Comparison of ENCODE assay signal across 21 cellular contexts in genomic region chr12:76908303-76909017, GRCh38. TPM values are rescaled to one million over a fixed set of nuclear protein-coding genes. Genes with fewer than 3 reads are reported as not detected.
"Had no signal": no experiment of that assay in that cellular context is flagged by ENCODE, and none has a peak within 500 bp of the region (broad histone marks: within the 10 kb centered on the region; RNA-seq: fewer than 3 reads in every experiment).

No MANE protein-coding gene starts in this region.

- DNase-seq: cortex of kidney; effector memory CD8-positive, alpha-beta T cell; foreskin fibroblast; gastrocnemius medialis; head of caudate nucleus; left lung; mesenchymal stem cell; midbrain; naive thymus-derived CD8-positive, alpha-beta T cell; right lobe of liver; small intestine; stimulated activated CD4-positive, alpha-beta T cell treated with anti-CD3 and anti-CD28 coated beads, Interleukin-15, amount 100 ng/mL, for 24 hours; stimulated activated CD4-positive, alpha-beta T cell treated with anti-CD3 and anti-CD28 coated beads, Interleukin-2, amount 100 ng/mL, for 48 hours; stimulated activated naive B cell treated with anti-CD40 and anti-IgM and Interleukin-4, amounts not matched to agents 10 μg/mL and 1 μg/mL and 100 μg/mL, for 72 hours; trophoblast cell had no signal

- H3K4me1 Mint-ChIP-seq: stimulated activated naive B cell treated with anti-CD40 and anti-IgM and Interleukin-4, amounts not matched to agents 10 μg/mL and 1 μg/mL and 100 μg/mL, for 72 hours had no signal

- H3K4me3 ChIP-seq: gastrocnemius medialis, left lung, right lobe of liver, thoracic aorta, vagina had no signal

- H3K9ac ChIP-seq: parathyroid adenoma had no signal

- H3K9me3 ChIP-seq: gastrocnemius medialis, left lung, right lobe of liver, thoracic aorta, vagina had no signal

- H3K27me3 Mint-ChIP-seq: progenitor cell of endocrine pancreas had no signal

- H3K4me1 ChIP-seq: gastrocnemius medialis, left lung, parathyroid adenoma, right lobe of liver, vagina had no signal

- ATAC-seq: effector memory CD8-positive, alpha-beta T cell; esophagus mucosa; gastrocnemius medialis; left lung; naive thymus-derived CD8-positive, alpha-beta T cell; right lobe of liver; stimulated activated naive B cell treated with anti-CD40 and anti-IgM and Interleukin-4, amounts not matched to agents 10 μg/mL and 1 μg/mL and 100 μg/mL, for 72 hours had no signal

- H3K27me3 ChIP-seq: gastrocnemius medialis, left lung, right lobe of liver, vagina had no signal

- H3K27ac ChIP-seq: gastrocnemius medialis, left lung, parathyroid adenoma, right lobe of liver, thoracic aorta, vagina had no signal

- H3K36me3 Mint-ChIP-seq: naive thymus-derived CD8-positive, alpha-beta T cell; stimulated activated naive B cell treated with anti-CD40 and anti-IgM and Interleukin-4, amounts not matched to agents 10 μg/mL and 1 μg/mL and 100 μg/mL, for 72 hours had no signal

- H3K27ac Mint-ChIP-seq: naive thymus-derived CD8-positive, alpha-beta T cell; progenitor cell of endocrine pancreas; stimulated activated naive B cell treated with anti-CD40 and anti-IgM and Interleukin-4, amounts not matched to agents 10 μg/mL and 1 μg/mL and 100 μg/mL, for 72 hours; stimulated activated naive CD8-positive, alpha-beta T cell treated with anti-CD3 and anti-CD28 coated beads, Interleukin-15, Interleukin-2, amounts not matched to agents 100 ng/mL and 50 ng/mL, for 24 hours had no signal

- H3K9me3 Mint-ChIP-seq: effector memory CD8-positive, alpha-beta T cell; naive thymus-derived CD8-positive, alpha-beta T cell; stimulated activated naive B cell treated with anti-CD40 and anti-IgM and Interleukin-4, amounts not matched to agents 10 μg/mL and 1 μg/mL and 100 μg/mL, for 72 hours; stimulated activated naive CD8-positive, alpha-beta T cell treated with anti-CD3 and anti-CD28 coated beads, Interleukin-15, Interleukin-2, amounts not matched to agents 100 ng/mL and 50 ng/mL, for 24 hours had no signal

- H3K36me3 ChIP-seq: gastrocnemius medialis, left lung, right lobe of liver, thoracic aorta, vagina had no signal

- H3K4me3 Mint-ChIP-seq: effector memory CD8-positive, alpha-beta T cell; naive thymus-derived CD8-positive, alpha-beta T cell; stimulated activated naive B cell treated with anti-CD40 and anti-IgM and Interleukin-4, amounts not matched to agents 10 μg/mL and 1 μg/mL and 100 μg/mL, for 72 hours; stimulated activated naive CD8-positive, alpha-beta T cell treated with anti-CD3 and anti-CD28 coated beads, Interleukin-15, Interleukin-2, amounts not matched to agents 100 ng/mL and 50 ng/mL, for 24 hours had no signal

- H3K79me2 ChIP-seq: parathyroid adenoma had no signal

RNA-seq across cellular contexts. Expression of gene CSRP2, which starts 29.6 kb away (rescaled TPM):
- total RNA-seq: naive thymus-derived CD8-positive, alpha-beta T cell had no signal
